Comparison of ENCODE assay signal across 16 cellular contexts in the genomic region with DNA sequence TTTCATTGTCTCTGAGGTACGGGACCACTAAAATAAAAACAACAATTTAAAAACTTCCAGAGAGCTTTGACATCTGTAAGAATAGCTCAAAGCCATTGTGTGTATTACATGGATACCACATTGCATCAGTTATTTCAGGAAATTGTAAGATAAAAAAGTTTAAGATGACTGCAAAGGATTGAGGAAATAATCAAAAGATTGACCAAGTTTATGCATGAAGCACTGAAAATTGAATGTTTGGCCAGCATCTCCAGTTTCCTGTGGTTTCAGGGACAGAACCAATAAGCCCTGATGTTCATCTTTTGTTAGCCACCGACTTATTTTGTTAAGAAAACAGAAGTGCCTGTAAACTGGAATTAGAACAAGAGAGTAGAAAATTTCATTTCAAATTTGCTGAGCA.
A peak's percentile ranks its signal among the peaks of the same experiment; 100 is the strongest.
DNase-seq lines count a peak whose midpoint lies in the region; FAIRE-seq and TF ChIP-seq lines count a peak whose summit lies in the region.
"Had no signal": no experiment of that assay in that cellular context is flagged by ENCODE, and none has a peak within 500 bp of the region (broad histone marks: within the 10 kb centered on the region; RNA-seq: fewer than 3 reads in every experiment).

No MANE protein-coding gene starts in this region.

- intact Hi-C loops in A673 (cut with micrococcal nuclease; ENCODE audit: unreplicated experiment), result no loop called here

- H3K27ac ChIP-seq in A673 (ENCODE audit: low read depth, low read length, poor library complexity, severe bottlenecking) (peak overlapping the region; percentile 80), SK-N-MC (peak overlapping the region; percentile 84), rectal smooth muscle tissue (ENCODE audit: low read depth, low read length) (peak overlapping the region; percentile 45)
- H3K27ac ChIP-seq: BLaER1 had no signal

- peak; percentile 37 for FAIRE-seq in endometrium (lab: Jason Lieb, UNC)
- FAIRE-seq: D721Med had no signal

- POLR2A ChIA-PET in A673 (lab: Charles Lee; ENCODE audit: low non-redundant PET), result no interaction called here

- CTCF ChIA-PET in A673 (lab: Charles Lee), result no interaction called here

- peak overlapping the region; percentile 18 for H3K9ac ChIP-seq in SK-N-MC (ENCODE audit: insufficient read length)
- no peak overlapping the region for H3K9ac ChIP-seq in rectal smooth muscle tissue (ENCODE audit: low read length)
- H3K9ac ChIP-seq: BLaER1 had no signal

- H3K4me1 ChIP-seq in A673 (ENCODE audit: insufficient read depth, low read length, poor library complexity, severe bottlenecking) (peaks cover 53% of the 10 kb centered on the region), rectal smooth muscle tissue (ENCODE audit: control insufficient read depth, insufficient read depth, low read length) (peaks cover 11% of the 10 kb centered on the region)
- H3K4me1 ChIP-seq: BLaER1 had no signal

- H3K9me3 ChIP-seq in A673 (ENCODE audit: low read depth, low read length, poor library complexity, severe bottlenecking) (no peaks in the 10 kb centered on the region), SK-N-MC (ENCODE audit: low read depth, low read length) (no peaks in the 10 kb centered on the region)
- H3K9me3 ChIP-seq: BLaER1 had no signal

- no peaks in the 10 kb centered on the region for H3K27me3 ChIP-seq in A673 (replicated peaks; ENCODE audit: insufficient read depth, low read depth, low read length, poor library complexity)
- H3K27me3 ChIP-seq in rectal smooth muscle tissue (ENCODE audit: control insufficient read depth, insufficient read depth, low read length), result no peaks in the 10 kb centered on the region
- H3K27me3 ChIP-seq: BLaER1 had no signal

- H3K4me3 ChIP-seq in A673 (ENCODE audit: low read depth, low read length, poor library complexity, severe bottlenecking) (no peak overlapping the region), SK-N-MC (peak overlapping the region; percentile 38), rectal smooth muscle tissue (ENCODE audit: low read length) (no peak overlapping the region)
- H3K4me3 ChIP-seq: BLaER1 had no signal

- no TSS peak for BruUV-seq in A673 (replicated peaks; lab: Mats Ljungman, UMichigan)

- no peak for TF ChIP-seq CTCF in A673 (conservative IDR thresholded peaks at IDR 0.05; ENCODE audit: low read depth, low read length)

- peak; percentile 76 for DNase-seq in A673 (ENCODE audit: low spot score)
- peak; percentile 10 for DNase-seq in SK-N-MC (ENCODE audit: low read depth, low spot score)
- no peak for DNase-seq in OCI-M1 (lab: John Stamatoyannopoulos, UW)
- no peak for DNase-seq in hypothalamus (lab: John Stamatoyannopoulos, UW)
- no peak for DNase-seq in islet precursor cell
- DNase-seq in SK-N-DZ (ENCODE audit: low spot score), result no peak
- DNase-seq: CD8-positive, alpha-beta memory T cell; DMS79; GOT3; NCI-H1436 treated with DMSO at 0.1 percent for 48 hours; NCI-H2081; NCI-H510A treated with DMSO at 0.1 percent for 48 hours had no signal

- H3K36me3 ChIP-seq in A673 (ENCODE audit: insufficient read depth, low read length, poor library complexity, severe bottlenecking) (no peaks in the 10 kb centered on the region), SK-N-MC (ENCODE audit: insufficient read depth, low read length) (no peaks in the 10 kb centered on the region), rectal smooth muscle tissue (ENCODE audit: control insufficient read depth, insufficient read depth, low read length) (no peaks in the 10 kb centered on the region)
- H3K36me3 ChIP-seq: BLaER1 had no signal

Comparison
In these comparisons a context has a peak if more than half of its experiments do, and no peak if none do; other contexts are left out.
1. DNase-seq: peak in A673 (single experiment) and SK-N-MC (single experiment); none in OCI-M1 (single experiment), hypothalamus (0 of 51), islet precursor cell (single experiment) and SK-N-DZ (single experiment).
2. Peak in every context shown above with its lines, with median percentiles within 50 percentile points of each other: H3K27ac ChIP-seq.